In the genomic region with DNA sequence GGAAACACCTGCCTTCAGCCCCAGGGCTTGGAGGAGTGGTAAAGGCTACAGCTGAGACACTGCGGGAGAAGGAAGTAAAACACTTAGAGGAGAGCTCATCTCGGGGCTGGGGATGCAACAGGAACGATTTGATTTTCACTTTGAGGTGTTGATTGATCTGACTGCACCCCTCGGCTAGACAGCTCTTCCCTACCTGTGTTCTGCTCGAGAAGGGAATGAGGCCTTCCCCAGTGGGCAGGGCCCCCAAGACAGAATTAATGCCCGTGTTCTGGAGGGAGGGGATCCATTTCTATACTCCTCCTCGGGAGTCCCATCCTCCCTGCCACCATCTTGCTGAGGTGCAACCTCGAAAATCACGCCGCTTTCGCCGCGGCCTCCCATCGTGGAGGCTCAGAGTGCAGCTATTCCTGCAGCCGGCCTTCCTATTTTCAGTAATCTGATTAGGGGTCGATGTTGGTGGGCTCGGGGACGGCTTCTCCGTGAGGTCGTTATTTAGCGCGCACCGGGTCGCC, we compare ENCODE assay signal across 8 cellular contexts. TPM values are rescaled to one million over a fixed set of nuclear protein-coding genes. Genes with fewer than 3 reads are reported as not detected.
DNase-seq lines count a peak whose midpoint lies in the region; ATAC-seq, FAIRE-seq and TF ChIP-seq lines count a peak whose summit lies in the region.

No MANE protein-coding gene starts in this region.

- TF ChIP-seq CTCF in A549 (IDR thresholded peaks at IDR 0.05): no peak
- TF ChIP-seq CTCF in body of pancreas (IDR thresholded peaks at IDR 0.05): no peak
- no peak for TF ChIP-seq CTCF in upper lobe of right lung (IDR thresholded peaks at IDR 0.05)

- TF ChIP-seq RAD21 in A549 (conservative IDR thresholded peaks at IDR 0.05 in 1 of 2, IDR thresholded peaks at IDR 0.05 in 1 of 2): no peak

- no peak overlapping the region for H3K4me3 ChIP-seq in A549
- peak overlapping the region; percentile 68 for H3K4me3 ChIP-seq in HUES64 (ENCODE audit: low read length)
- H3K4me3 ChIP-seq in body of pancreas: peak overlapping the region; percentile 14 to 20
- H3K4me3 ChIP-seq in upper lobe of right lung: peak overlapping the region; percentile 82

- H3K9me3 ChIP-seq in A549 (no peaks in the 10 kb centered on the region), HUES64 (ENCODE audit: insufficient read depth, low read depth, low read length) (no peaks in the 10 kb centered on the region), body of pancreas (no peaks in the 10 kb centered on the region), upper lobe of right lung (no peaks in the 10 kb centered on the region)

- peak overlapping the region; percentile 98; the same call in 2 of the 3 replicates for H3K4me2 ChIP-seq in A549

- peak overlapping the region; percentile 84 for H3K27ac Mint-ChIP-seq in memory B cell

- H3K36me3 Mint-ChIP-seq in memory B cell: peaks cover 2% of the 10 kb centered on the region

- TF ChIP-seq POLR2A in A549 (IDR thresholded peaks at IDR 0.05; ENCODE audit: low read length): no peak
- no peak for TF ChIP-seq POLR2A in body of pancreas (IDR thresholded peaks at IDR 0.05)

- CTCF ChIA-PET in A549 (lab: Yijun Ruan, JAX): interaction anchor here (4.6 kb wide), 2 partner anchors 72 to 124 kb away, joined by 28 to 34 read pairs; no protein-coding TSS in a partner anchor

- TF ChIP-seq EP300 in A549 (IDR thresholded peaks at IDR 0.05): no peak

- POLR2A ChIA-PET in A549 (lab: Yijun Ruan, JAX): no interaction called here

- no peaks in the 10 kb centered on the region for H3K9me3 Mint-ChIP-seq in memory B cell

- H3K36me3 ChIP-seq in HUES64 (ENCODE audit: insufficient read depth, low read length): no peaks in the 10 kb centered on the region
- no peaks in the 10 kb centered on the region for H3K36me3 ChIP-seq in body of pancreas (replicated peaks in 1 of 2; ENCODE audit: insufficient read depth in 1 of 2, low read depth in 2 of 2)
- H3K36me3 ChIP-seq in upper lobe of right lung: no peaks in the 10 kb centered on the region

- H3K4me1 ChIP-seq in A549 (peaks cover 28% of the 10 kb centered on the region), HUES64 (ENCODE audit: insufficient read depth, low read length) (peaks cover 23% of the 10 kb centered on the region), body of pancreas (peaks cover 51% of the 10 kb centered on the region), upper lobe of right lung (peaks cover 36% of the 10 kb centered on the region)

- H3K27me3 ChIP-seq in HUES64 (ENCODE audit: insufficient read depth, low read length) (peaks cover 23% of the 10 kb centered on the region), body of pancreas (no peaks in the 10 kb centered on the region), upper lobe of right lung (no peaks in the 10 kb centered on the region)

- intact Hi-C loops in body of pancreas (cut with DNase I) (no loop called here), upper lobe of right lung (cut with DNase I) (loop anchor here (5.0 to 10.0 kb wide), 2 partner anchors 63 to 124 kb away; no protein-coding TSS in a partner anchor)

- peak overlapping the region; percentile 87 for H3K4me3 Mint-ChIP-seq in memory B cell

- H3K4me1 Mint-ChIP-seq in memory B cell: peaks cover 44% of the 10 kb centered on the region

- DNase-seq in A549 (ENCODE audit: low read depth in 1 of 2, low spot score in 1 of 2): no peak
- peak in 1 of 4 donors; percentile 14 for DNase-seq in body of pancreas
- DNase-seq in memory B cell (ENCODE audit: low spot score in 2 of 2): peak in 1 of 2 donors; percentile 35
- DNase-seq in upper lobe of right lung: no peak
- no peak for DNase-seq in NCI-H2081 treated with DMSO at 0.1 percent for 48 hours (lab: John Stamatoyannopoulos, UW)

- ATAC-seq in A549 (no peak), body of pancreas (no peak), memory B cell (ENCODE audit: low read depth) (peak; percentile 7), upper lobe of right lung (no peak), GM19397 (IDR thresholded peaks at IDR 0.05; ENCODE audit: unreplicated experiment) (no peak), GM18909 (IDR thresholded peaks at IDR 0.05; ENCODE audit: poor library complexity, unreplicated experiment) (no peak)

- FAIRE-seq in A549 (lab: Jason Lieb, UNC): no peak

- H3K9ac ChIP-seq in HUES64 (ENCODE audit: low read depth, low read length): peak overlapping the region; percentile 52

- H3K27ac ChIP-seq in A549 (peak overlapping the region in 1 of 2 experiments; percentile 92; a peak in 2 of 6 replicates), HUES64 (ENCODE audit: low read depth, low read length) (no peak overlapping the region; the same call in 1 of the 2 replicates), body of pancreas (peak overlapping the region; percentile 52 to 88 (median 78)), upper lobe of right lung (peak overlapping the region; percentile 91)

- H3K27me3 Mint-ChIP-seq in memory B cell: no peaks in the 10 kb centered on the region

- 97% methylated on average over 24 of the region's 24 CpGs for WGBS in A549 (ENCODE audit: missing lambda C conversion rate)
- 3% methylated on average over 24 of the region's 24 CpGs for WGBS in HUES64
- WGBS in body of pancreas, 2 donors: 6 to 7% methylated on average over 16 to 24 of the region's 24 CpGs

TF ChIP-seq in A549, 52 proteins besides CTCF, POLR2A, EP300 and RAD21:
- TF ChIP-seq RCOR1 (IDR thresholded peaks at IDR 0.05; ENCODE audit: low read depth, low read length) (no peak), SREBF2 (IDR thresholded peaks at IDR 0.05) (no peak), HOXB13 (CRISPR knock-in tag; IDR thresholded peaks at IDR 0.05; ENCODE audit: low read depth) (no peak), HMGXB4 (CRISPR knock-in tag; IDR thresholded peaks at IDR 0.05; ENCODE audit: borderline replicate concordance) (no peak), RFX5 (IDR thresholded peaks at IDR 0.05) (no peak), FOXS1 (CRISPR knock-in tag; IDR thresholded peaks at IDR 0.05) (no peak), ZC3H11A (IDR thresholded peaks at IDR 0.05) (no peak), NPAS2 (CRISPR knock-in tag; IDR thresholded peaks at IDR 0.05; ENCODE audit: borderline replicate concordance) (no peak), ZFP36 (IDR thresholded peaks at IDR 0.05; ENCODE audit: borderline replicate concordance, partially characterized antibody) (no peak), CBX2 (IDR thresholded peaks at IDR 0.05; ENCODE audit: borderline replicate concordance, low read depth) (no peak)
- TF ChIP-seq, protein P1, sequence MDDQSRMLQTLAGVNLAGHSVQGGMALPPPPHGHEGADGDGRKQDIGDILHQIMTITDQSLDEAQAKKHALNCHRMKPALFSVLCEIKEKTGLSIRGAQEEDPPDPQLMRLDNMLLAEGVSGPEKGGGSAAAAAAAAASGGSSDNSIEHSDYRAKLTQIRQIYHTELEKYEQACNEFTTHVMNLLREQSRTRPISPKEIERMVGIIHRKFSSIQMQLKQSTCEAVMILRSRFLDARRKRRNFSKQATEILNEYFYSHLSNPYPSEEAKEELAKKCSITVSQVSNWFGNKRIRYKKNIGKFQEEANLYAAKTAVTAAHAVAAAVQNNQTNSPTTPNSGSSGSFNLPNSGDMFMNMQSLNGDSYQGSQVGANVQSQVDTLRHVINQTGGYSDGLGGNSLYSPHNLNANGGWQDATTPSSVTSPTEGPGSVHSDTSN (IDR thresholded peaks at IDR 0.05): no peak
- TF ChIP-seq, protein P2, sequence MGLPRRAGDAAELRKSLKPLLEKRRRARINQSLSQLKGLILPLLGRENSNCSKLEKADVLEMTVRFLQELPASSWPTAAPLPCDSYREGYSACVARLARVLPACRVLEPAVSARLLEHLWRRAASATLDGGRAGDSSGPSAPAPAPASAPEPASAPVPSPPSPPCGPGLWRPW (IDR thresholded peaks at IDR 0.05): no peak
- TF ChIP-seq, protein P3, sequence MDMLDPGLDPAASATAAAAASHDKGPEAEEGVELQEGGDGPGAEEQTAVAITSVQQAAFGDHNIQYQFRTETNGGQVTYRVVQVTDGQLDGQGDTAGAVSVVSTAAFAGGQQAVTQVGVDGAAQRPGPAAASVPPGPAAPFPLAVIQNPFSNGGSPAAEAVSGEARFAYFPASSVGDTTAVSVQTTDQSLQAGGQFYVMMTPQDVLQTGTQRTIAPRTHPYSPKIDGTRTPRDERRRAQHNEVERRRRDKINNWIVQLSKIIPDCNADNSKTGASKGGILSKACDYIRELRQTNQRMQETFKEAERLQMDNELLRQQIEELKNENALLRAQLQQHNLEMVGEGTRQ (IDR thresholded peaks at IDR 0.05): no peak

RNA-seq across cellular contexts. Expression of gene ATP2B4, which starts 2.4 kb away (rescaled TPM):
- polyA plus RNA-seq in A549 (2011; rRNA removed): 20.5 and 22.5 TPM in 2 replicates
- polyA plus RNA-seq in A549 (2012; cell fraction: cytosol; rRNA removed): 4.0 and 4.8 TPM in 2 replicates
- 6.8 and 8.3 TPM in 2 replicates for polyA plus RNA-seq in A549 (2012; cell fraction: nucleus; rRNA removed)
- polyA plus RNA-seq in A549 (2017; fragmentation: RNase III; extraction: RNeasy Plus Mini Kit Qiagen cat#74134 plus additional on column Dnase treatment): 8.3 to 8.7 TPM (median 8.5 TPM) in 3 replicates
- 32.3 and 40.3 TPM in 2 replicates for polyA minus RNA-seq in A549 (2011; rRNA and poly(A)+ RNA removed)
- 10.7 TPM for polyA plus RNA-seq in HUES64 (2013, experiment 1 of 2)
- 15.3 TPM for polyA plus RNA-seq in HUES64 (2013, experiment 2 of 2)
- total RNA-seq in body of pancreas: 10 to 100 TPM; 27.5 to 31.3 TPM
- total RNA-seq in upper lobe of right lung: 93.8 TPM
